6 cellular contexts compared by ENCODE assay signal in genomic region chr11:65096926-65097325, GRCh38. TPM values are rescaled to one million over a fixed set of nuclear protein-coding genes. Genes with fewer than 3 reads are reported as not detected.
DNase-seq lines count a peak whose midpoint lies in the region; ATAC-seq lines count a peak whose summit lies in the region.

No MANE protein-coding gene starts in this region.

- ATAC-seq in GM18520 (IDR thresholded peaks at IDR 0.05; ENCODE audit: unreplicated experiment), result no peak
- no peak for ATAC-seq in GM21529 (IDR thresholded peaks at IDR 0.05; ENCODE audit: unreplicated experiment)

- DNase-seq in Jurkat, Clone E6-1 (ENCODE audit: low read depth, low spot score), result no peak
- DNase-seq in T-helper 9 cell, result no peak

- H3K27ac ChIP-seq in duodenal mucosa (ENCODE audit: low read depth, low read length) (peak overlapping the region; percentile 89), rectal smooth muscle tissue (ENCODE audit: low read depth, low read length) (peak overlapping the region; percentile 76)

- H3K27me3 ChIP-seq in duodenal mucosa (ENCODE audit: control insufficient read depth in 1 of 2, insufficient read depth in 2 of 2, low read length in 2 of 2) (no peaks in the 10 kb centered on the region), rectal smooth muscle tissue (ENCODE audit: control insufficient read depth, insufficient read depth, low read length) (no peaks in the 10 kb centered on the region)

- no peaks in the 10 kb centered on the region for H3K9me3 ChIP-seq in duodenal mucosa (ENCODE audit: control insufficient read depth in 1 of 2, low read length in 2 of 2)

- peak overlapping the region; percentile 36 to 58 for H3K9ac ChIP-seq in duodenal mucosa (ENCODE audit: low read depth in 1 of 2, low read length in 2 of 2)
- peak overlapping the region; percentile 26 for H3K9ac ChIP-seq in rectal smooth muscle tissue (ENCODE audit: low read length)

- H3K36me3 ChIP-seq in duodenal mucosa (ENCODE audit: control insufficient read depth in 1 of 2, insufficient read depth in 2 of 2, low read length in 2 of 2) (peaks cover 0 to 12% of the 10 kb centered on the region in 2 donors), rectal smooth muscle tissue (ENCODE audit: control insufficient read depth, insufficient read depth, low read length) (no peaks in the 10 kb centered on the region)

- H3K4me3 ChIP-seq in Jurkat, Clone E6-1 (ENCODE audit: low read length), result peak overlapping the region; percentile 92
- H3K4me3 ChIP-seq in duodenal mucosa (ENCODE audit: low read depth in 1 of 2, low read length in 2 of 2), result peak overlapping the region; percentile 79 to 94
- peak overlapping the region; percentile 40 for H3K4me3 ChIP-seq in rectal smooth muscle tissue (ENCODE audit: low read length)

- H3K4me1 ChIP-seq in duodenal mucosa (ENCODE audit: control insufficient read depth in 1 of 2, insufficient read depth in 2 of 2, low read length in 2 of 2) (peaks cover 9% of the 10 kb centered on the region in 2 donors), rectal smooth muscle tissue (ENCODE audit: control insufficient read depth, insufficient read depth, low read length) (peaks cover 10% of the 10 kb centered on the region)

RNA-seq across cellular contexts. Expression of gene VPS51, which starts 0.9 kb away (rescaled TPM):
- 98.6 TPM for polyA plus RNA-seq in Jurkat, Clone E6-1 (2012; ENCODE audit: insufficient read depth, insufficient read length)

RNA-seq across cellular contexts. Expression of gene ZFPL1, which starts 12.9 kb away (rescaled TPM):
- 33.6 TPM for polyA plus RNA-seq in Jurkat, Clone E6-1 (2012; ENCODE audit: insufficient read depth, insufficient read length)

RNA-seq across cellular contexts. Expression of gene CDCA5, which starts 13.1 kb away (rescaled TPM):
- 147 TPM for polyA plus RNA-seq in Jurkat, Clone E6-1 (2012; ENCODE audit: insufficient read depth, insufficient read length)

RNA-seq across cellular contexts. Expression of gene TM7SF2, which starts 14.7 kb away (rescaled TPM):
- polyA plus RNA-seq in Jurkat, Clone E6-1 (2012; ENCODE audit: insufficient read depth, insufficient read length), result 42.4 TPM

RNA-seq across cellular contexts. Expression of gene ZNHIT2, which starts 20.6 kb away (rescaled TPM):
- polyA plus RNA-seq in Jurkat, Clone E6-1 (2012; ENCODE audit: insufficient read depth, insufficient read length), result 8.3 TPM

Comparison
In these comparisons a context has a peak if more than half of its experiments do, and no peak if none do; other contexts are left out.
1. H3K4me3 ChIP-seq: peak in every context shown above with its lines; median percentile 92 in Jurkat, Clone E6-1; 86 in duodenal mucosa; 40 in rectal smooth muscle tissue.